ENCODE assay signal across 2 cellular contexts in genomic region chrX:123184199-123184857, GRCh38.
TF ChIP-seq lines count a peak whose summit lies in the region.

TSS of gene GRIA3 (plus strand) at chrX:123184278. CDS start at chrX:123184536, 258 bp downstream.

TF ChIP-seq in HEK293, 187 proteins besides CTCF, POLR2A, EP300 and RAD21:
- TF ChIP-seq ZNF16 (tag by site-specific recombination; IDR thresholded peaks at IDR 0.05; ENCODE audit: low read depth) = no peak
- TF ChIP-seq ZNF362 (tag by site-specific recombination; IDR thresholded peaks at IDR 0.05) = no peak
- TF ChIP-seq PRDM1 (tag by site-specific recombination; IDR thresholded peaks at IDR 0.05) = peak; percentile 74
- peak; percentile 32; the same call in 1 of the 2 replicates for TF ChIP-seq EGR2 (tag by site-specific recombination; IDR thresholded peaks at IDR 0.05; ENCODE audit: low read depth)
- TF ChIP-seq ZNF214 (tag by site-specific recombination; IDR thresholded peaks at IDR 0.05; ENCODE audit: borderline replicate concordance) = no peak
- no peak for TF ChIP-seq HOXD13 (CRISPR knock-in tag; IDR thresholded peaks at IDR 0.05; ENCODE audit: borderline replicate concordance)
- TF ChIP-seq ZNF776 (tag by site-specific recombination; IDR thresholded peaks at IDR 0.05; ENCODE audit: borderline replicate concordance) = no peak
- TF ChIP-seq ZNF596 (tag by site-specific recombination; IDR thresholded peaks at IDR 0.05) = peak; percentile 92

TF ChIP-seq in GM12878, 131 proteins besides CTCF, POLR2A, EP300 and RAD21:
- no peak for TF ChIP-seq SKIL (IDR thresholded peaks at IDR 0.05; ENCODE audit: low read depth, poor library complexity, severe bottlenecking)
- TF ChIP-seq IKZF2 (IDR thresholded peaks at IDR 0.05) = no peak
- no peak for TF ChIP-seq CBFB (IDR thresholded peaks at IDR 0.05; ENCODE audit: low read depth)
- TF ChIP-seq ZNF622 (IDR thresholded peaks at IDR 0.05) = no peak
- no peak for TF ChIP-seq CREM (IDR thresholded peaks at IDR 0.05; ENCODE audit: low read depth)
- no peak for TF ChIP-seq KAT2A (conservative IDR thresholded peaks at IDR 0.05; ENCODE audit: control insufficient read depth, low read depth, low read length)
- TF ChIP-seq E4F1 (IDR thresholded peaks at IDR 0.05; ENCODE audit: borderline replicate concordance, partially characterized antibody) = no peak
- TF ChIP-seq SUPT20H (IDR thresholded peaks at IDR 0.05; ENCODE audit: borderline replicate concordance, control insufficient read depth, low read depth, low read length) = no peak
